23 cellular contexts compared by ENCODE assay signal in genomic region chr3:83513677-83514076, GRCh38.
"Had no signal": no experiment of that assay in that cellular context is flagged by ENCODE, and none has a peak within 500 bp of the region (broad histone marks: within the 10 kb centered on the region; RNA-seq: fewer than 3 reads in every experiment).

No MANE protein-coding gene starts in this region.

- H3K27me3 ChIP-seq: brain microvascular endothelial cell, cardiac muscle cell had no signal

- H3K27ac ChIP-seq: brain microvascular endothelial cell, cardiac muscle cell, VCaP had no signal

- H3K27ac Mint-ChIP-seq: activated CD4-positive, alpha-beta memory T cell treated with anti-CD3 and anti-CD28 coated beads, Interleukin-2, amount 10 ng/mL, durations not matched to agents 7 days and 5 days; activated CD4-positive, alpha-beta T cell treated with anti-CD3 and anti-CD28 coated beads for 36 hours; activated naive CD4-positive, alpha-beta T cell treated with anti-CD3 and anti-CD28 coated beads, Interleukin-2, amount 10 ng/mL, durations not matched to agents 7 days and 5 days; activated naive CD8-positive, alpha-beta T cell treated with anti-CD3 and anti-CD28 coated beads for 36 hours; activated T-helper 17 cell treated with anti-CD3 and anti-CD28 coated beads, Interleukin-2, amount 50 U/mL, for 72 hours; T-cell had no signal

- H3K27me3 Mint-ChIP-seq: activated CD4-positive, alpha-beta memory T cell treated with anti-CD3 and anti-CD28 coated beads, Interleukin-2, amount 10 ng/mL, durations not matched to agents 7 days and 5 days; activated CD4-positive, alpha-beta T cell treated with anti-CD3 and anti-CD28 coated beads for 36 hours; activated naive CD4-positive, alpha-beta T cell treated with anti-CD3 and anti-CD28 coated beads, Interleukin-2, amount 10 ng/mL, durations not matched to agents 7 days and 5 days; activated naive CD8-positive, alpha-beta T cell treated with anti-CD3 and anti-CD28 coated beads for 36 hours; activated T-helper 17 cell treated with anti-CD3 and anti-CD28 coated beads, Interleukin-2, amount 50 U/mL, for 72 hours; T-cell had no signal

- H3K4me1 Mint-ChIP-seq: activated CD4-positive, alpha-beta memory T cell treated with anti-CD3 and anti-CD28 coated beads, Interleukin-2, amount 10 ng/mL, durations not matched to agents 7 days and 5 days; activated CD4-positive, alpha-beta T cell treated with anti-CD3 and anti-CD28 coated beads for 36 hours; activated naive CD4-positive, alpha-beta T cell treated with anti-CD3 and anti-CD28 coated beads, Interleukin-2, amount 10 ng/mL, durations not matched to agents 7 days and 5 days; activated naive CD8-positive, alpha-beta T cell treated with anti-CD3 and anti-CD28 coated beads for 36 hours; activated T-helper 17 cell treated with anti-CD3 and anti-CD28 coated beads, Interleukin-2, amount 50 U/mL, for 72 hours; T-cell had no signal

- FAIRE-seq: TTC549 had no signal

- H3K4me3 Mint-ChIP-seq: activated CD4-positive, alpha-beta memory T cell treated with anti-CD3 and anti-CD28 coated beads, Interleukin-2, amount 10 ng/mL, durations not matched to agents 7 days and 5 days; activated CD4-positive, alpha-beta T cell treated with anti-CD3 and anti-CD28 coated beads for 36 hours; activated naive CD4-positive, alpha-beta T cell treated with anti-CD3 and anti-CD28 coated beads, Interleukin-2, amount 10 ng/mL, durations not matched to agents 7 days and 5 days; activated naive CD8-positive, alpha-beta T cell treated with anti-CD3 and anti-CD28 coated beads for 36 hours; activated T-helper 17 cell treated with anti-CD3 and anti-CD28 coated beads, Interleukin-2, amount 50 U/mL, for 72 hours; T-cell had no signal

- H3K36me3 Mint-ChIP-seq: activated naive CD4-positive, alpha-beta T cell treated with anti-CD3 and anti-CD28 coated beads, Interleukin-2, amount 10 ng/mL, durations not matched to agents 7 days and 5 days; activated naive CD8-positive, alpha-beta T cell treated with anti-CD3 and anti-CD28 coated beads for 36 hours; T-cell had no signal

- DNase-seq: activated CD4-positive, alpha-beta memory T cell treated with anti-CD3 and anti-CD28 coated beads, Interleukin-2, amount 10 ng/mL, durations not matched to agents 7 days and 5 days; activated CD4-positive, alpha-beta T cell treated with anti-CD3 and anti-CD28 coated beads for 36 hours; activated CD4-positive, alpha-beta T cell treated with anti-CD3 and anti-CD28 coated beads, Interleukin-2, amount 50 U/mL, for 1 hour; activated gamma-delta T cell treated with Interleukin-2 at 50 U/mL for 16 hours; activated naive CD4-positive, alpha-beta T cell treated with anti-CD3 and anti-CD28 coated beads, Interleukin-2, amount 10 ng/mL, durations not matched to agents 7 days and 5 days; activated naive CD8-positive, alpha-beta T cell treated with anti-CD3 and anti-CD28 coated beads for 36 hours; activated T-cell treated with anti-CD3 and anti-CD28 coated beads for 4 hours; activated T-cell treated with anti-CD3 and anti-CD28 coated beads, Interleukin-2, amount 50 U/mL, for 48 hours; brain microvascular endothelial cell; MM.1S; NCI-H1105 treated with DMSO at 0.1 percent for 48 hours; NCI-H146; NCI-H1930; NCI-H2171; NCI-H2227 treated with DMSO at 0.1 percent for 48 hours; NCI-H69; NK-92 treated with Interleukin-12 subunit alpha and Interleukin-12 subunit beta, amount 100 ng/mL, for 24 hours; SIG-M5; T-cell had no signal

- H3K36me3 ChIP-seq: brain microvascular endothelial cell, cardiac muscle cell had no signal

- ATAC-seq: activated CD4-positive, alpha-beta T cell treated with anti-CD3 and anti-CD28 coated beads for 36 hours; activated T-helper 17 cell treated with anti-CD3 and anti-CD28 coated beads, Interleukin-2, amount 50 U/mL, for 72 hours; T-cell had no signal

- H3K4me3 ChIP-seq: cardiac muscle cell had no signal
